14 cellular contexts compared by ENCODE assay signal in the genomic region with DNA sequence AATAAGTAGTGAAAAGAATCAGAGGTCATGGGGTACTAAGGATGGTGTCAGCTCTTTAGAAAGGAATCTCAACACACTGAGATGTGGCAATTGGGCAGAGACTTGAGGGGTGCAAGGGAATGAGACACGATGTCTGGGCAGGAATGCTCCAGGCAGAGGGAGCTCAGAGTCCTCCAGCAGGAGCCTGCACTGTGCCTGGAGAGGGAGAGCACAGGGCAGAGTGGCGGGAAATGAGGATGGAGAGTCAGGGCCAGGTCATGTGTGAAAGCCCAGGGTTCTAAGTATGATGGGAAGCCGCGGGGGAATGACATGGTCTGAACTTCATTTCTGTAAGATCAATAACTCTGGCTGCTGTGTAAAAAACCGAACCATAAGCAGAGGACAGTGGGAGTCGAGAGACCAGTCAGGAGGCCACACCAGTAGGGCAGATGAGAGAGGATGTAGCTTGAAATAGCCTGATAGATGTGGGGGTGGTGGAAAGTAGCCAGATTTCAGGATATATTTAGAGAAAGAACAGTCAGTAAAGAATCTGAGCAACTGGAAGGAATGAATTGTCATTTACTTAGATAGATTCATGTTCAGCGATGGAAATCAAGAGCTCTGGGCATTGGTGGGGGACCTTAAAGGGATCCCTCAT.
"Had no signal": no experiment of that assay in that cellular context is flagged by ENCODE, and none has a peak within 500 bp of the region (broad histone marks: within the 10 kb centered on the region; RNA-seq: fewer than 3 reads in every experiment).

No MANE protein-coding gene starts in this region.

- H3K9me3 ChIP-seq: transverse colon had no signal

- H3K36me3 ChIP-seq: transverse colon, WERI-Rb-1 had no signal

- H3K27me3 ChIP-seq: transverse colon had no signal

- H3K27ac ChIP-seq: transverse colon, WERI-Rb-1 had no signal

- ATAC-seq: activated CD4-positive, alpha-beta T cell treated with anti-CD3 and anti-CD28 coated beads for 36 hours; activated T-cell treated with anti-CD3 and anti-CD28 coated beads, Interleukin-2, amount 50 U/mL, for 4 hours; SK-N-SH treated with all-trans-retinoic acid at 6 μM for 48 hours had no signal

- DNase-seq: activated CD4-positive, alpha-beta memory T cell treated with anti-CD3 and anti-CD28 coated beads, Interleukin-2, amount 10 ng/mL, durations not matched to agents 7 days and 5 days; activated CD4-positive, alpha-beta T cell treated with anti-CD3 and anti-CD28 coated beads for 36 hours; activated effector memory CD4-positive, alpha-beta T cell treated with anti-CD3 and anti-CD28 coated beads, Interleukin-2, amount 50 U/mL, for 16 hours; activated T-cell treated with anti-CD3 and anti-CD28 coated beads, Interleukin-2, amount 50 U/mL, for 4 hours; central memory CD4-positive, alpha-beta T cell; effector memory CD4-positive, alpha-beta T cell; foreskin melanocyte; nephron progenitor cell; stimulated activated CD4-positive, alpha-beta T cell treated with anti-CD3 and anti-CD28 coated beads, Interleukin-15, amount 100 ng/mL, for 24 hours; stimulated activated CD4-positive, alpha-beta T cell treated with anti-CD3 and anti-CD28 coated beads, Interleukin-4, amount 100 ng/mL, for 1 hour; stimulated activated naive CD4-positive, alpha-beta T cell treated with Interleukin-2 at 50 U/mL for 16 hours; transverse colon; WERI-Rb-1 had no signal

- H3K4me3 ChIP-seq: transverse colon had no signal
